Comparison of ENCODE assay signal across 14 cellular contexts in the genomic region with DNA sequence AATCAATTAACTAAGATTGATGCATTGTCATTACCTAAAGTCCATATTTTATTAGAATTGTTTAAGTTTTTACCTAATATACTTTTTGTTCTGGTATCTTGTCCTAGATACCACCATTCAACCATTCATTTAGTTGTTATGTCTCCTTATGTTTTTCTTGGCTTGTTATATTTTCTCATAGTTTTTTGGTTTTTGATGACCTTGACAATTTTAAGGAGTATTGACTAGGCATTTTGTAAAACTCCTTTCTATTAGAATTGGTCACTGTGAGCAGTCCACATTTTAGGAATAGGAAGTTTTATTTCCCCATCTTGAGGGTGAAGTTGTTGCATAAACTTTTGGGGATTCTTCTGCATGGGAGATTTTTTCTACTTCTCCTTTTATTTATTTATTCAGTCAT.
DNase-seq lines count a peak whose midpoint lies in the region; ATAC-seq and TF ChIP-seq lines count a peak whose summit lies in the region.
"Had no signal": no experiment of that assay in that cellular context is flagged by ENCODE, and none has a peak within 500 bp of the region (broad histone marks: within the 10 kb centered on the region; RNA-seq: fewer than 3 reads in every experiment).

No MANE protein-coding gene starts in this region.

- no TSS peak for BruUV-seq in PC-3 (replicated peaks; lab: Mats Ljungman, UMichigan)

- H3K4me2 ChIP-seq in PC-3 (ENCODE audit: low read length), result peak overlapping the region; percentile 26; the same call in 1 of the 2 replicates

- H3K9ac ChIP-seq in PC-3 (ENCODE audit: low read length), result no peak overlapping the region
- H3K9ac ChIP-seq: GM23248 had no signal

- no peaks in the 10 kb centered on the region for H3K36me3 Mint-ChIP-seq in activated CD8-positive, alpha-beta T cell treated with anti-CD3 and anti-CD28 coated beads, Interleukin-2, amount 10 ng/mL, durations not matched to agents 7 days and 5 days (ENCODE audit: low read depth)
- H3K36me3 Mint-ChIP-seq: CD4-positive, alpha-beta memory T cell had no signal

- H3K79me2 ChIP-seq in PC-3 (ENCODE audit: low read length), result no peaks in the 10 kb centered on the region

- H3F3A ChIP-seq in PC-3 (ENCODE audit: low read length, unreplicated experiment), result no peaks in the 10 kb centered on the region

- H3K9me3 Mint-ChIP-seq in activated CD8-positive, alpha-beta T cell treated with anti-CD3 and anti-CD28 coated beads, Interleukin-2, amount 10 ng/mL, durations not matched to agents 7 days and 5 days (ENCODE audit: insufficient read depth), result no peaks in the 10 kb centered on the region
- H3K9me3 Mint-ChIP-seq: CD4-positive, alpha-beta memory T cell had no signal

- no peak overlapping the region for H2AFZ ChIP-seq in PC-3 (ENCODE audit: low read length)
- H2AFZ ChIP-seq: GM23248 had no signal

- H3K4me1 Mint-ChIP-seq in activated CD8-positive, alpha-beta T cell treated with anti-CD3 and anti-CD28 coated beads, Interleukin-2, amount 10 ng/mL, durations not matched to agents 7 days and 5 days (ENCODE audit: low read depth), result peaks cover 21% of the 10 kb centered on the region
- H3K4me1 Mint-ChIP-seq: B cell had no signal

- H3K27ac ChIP-seq in PC-3 (ENCODE audit: low read length) (peak overlapping the region; percentile 53; the same call in 1 of the 2 replicates), epithelial cell of prostate (peak overlapping the region; percentile 3), dorsolateral prefrontal cortex (no peak overlapping the region), adrenal gland (no peak overlapping the region)
- H3K27ac ChIP-seq: GM23248 had no signal

- DNase-seq in AML-193 (lab: John Stamatoyannopoulos, UW), result peak; percentile 21 to 26
- DNase-seq in PC-3, result no peak
- no peak for DNase-seq in epithelial cell of prostate (ENCODE audit: low read depth, low spot score)
- DNase-seq in dorsolateral prefrontal cortex, result no peak
- DNase-seq in adrenal gland, result no peak
- DNase-seq in activated gamma-delta T cell treated with Interleukin-2 at 50 U/mL for 16 hours, result no peak
- no peak for DNase-seq in activated CD8-positive, alpha-beta T cell treated with anti-CD3 and anti-CD28 coated beads, Interleukin-2, amount 10 ng/mL, durations not matched to agents 7 days and 5 days
- DNase-seq: ACHN; C1 segment of cervical spinal cord; CD4-positive, alpha-beta memory T cell; DMS79; GM23248 had no signal

- H3K9me2 ChIP-seq in PC-3 (replicated peaks; ENCODE audit: low read length), result no peaks in the 10 kb centered on the region

- H3K9me3 ChIP-seq in PC-3 (ENCODE audit: low read length) (no peaks in the 10 kb centered on the region), adrenal gland (replicated peaks in 1 of 3) (no peaks in the 10 kb centered on the region)

- TF ChIP-seq CTCF in PC-3 (conservative IDR thresholded peaks at IDR 0.05; ENCODE audit: low read depth, low read length) (no peak), dorsolateral prefrontal cortex (IDR thresholded peaks at IDR 0.05 in 54 of 56, conservative IDR thresholded peaks at IDR 0.05 in 2 of 56; ENCODE audit: low read depth in 1 of 56, partially characterized antibody in 56 of 56) (no peak), adrenal gland (IDR thresholded peaks at IDR 0.05) (no peak)

- CTCF ChIA-PET in PC-3 (lab: Charles Lee), result interaction anchor here (1.0 kb wide), 1 partner anchor 100 kb away, joined by 6 read pairs; no protein-coding TSS in a partner anchor
- CTCF ChIA-PET in activated CD8-positive, alpha-beta T cell treated with anti-CD3 and anti-CD28 coated beads, Interleukin-2, amount 10 ng/mL, durations not matched to agents 7 days and 5 days (lab: Charles Lee), result no interaction called here

- no peak for ATAC-seq in PC-3
- no peak for ATAC-seq in activated CD8-positive, alpha-beta T cell treated with anti-CD3 and anti-CD28 coated beads, Interleukin-2, amount 10 ng/mL, durations not matched to agents 7 days and 5 days
- ATAC-seq: GM12878 had no signal

- no peak for TF ChIP-seq POLR2A in adrenal gland (IDR thresholded peaks at IDR 0.05)

- no peak overlapping the region for H3K4me3 ChIP-seq in PC-3 (ENCODE audit: low read length)
- no peak overlapping the region for H3K4me3 ChIP-seq in dorsolateral prefrontal cortex
- H3K4me3 ChIP-seq in adrenal gland, result no peak overlapping the region
- H3K4me3 ChIP-seq: GM12878, GM23248 had no signal

- intact Hi-C loops in PC-3 (cut with micrococcal nuclease), result loop anchor here (2.0 kb wide), 1 partner anchor 15 kb away; no protein-coding TSS in a partner anchor
- intact Hi-C loops in dorsolateral prefrontal cortex (cut with DNase I), result no loop called here
- intact Hi-C loops in adrenal gland (cut with DNase I), result no loop called here

- H3K4me1 ChIP-seq in PC-3 (ENCODE audit: insufficient read depth, low read length) (peaks cover 50% of the 10 kb centered on the region), adrenal gland (replicated peaks in 1 of 2) (no peaks in the 10 kb centered on the region)

- peaks cover 46% of the 10 kb centered on the region for H3K27me3 Mint-ChIP-seq in activated CD8-positive, alpha-beta T cell treated with anti-CD3 and anti-CD28 coated beads, Interleukin-2, amount 10 ng/mL, durations not matched to agents 7 days and 5 days (ENCODE audit: low read depth)
- H3K27me3 Mint-ChIP-seq: B cell had no signal

- H3K27me3 ChIP-seq in PC-3 (ENCODE audit: low read length) (no peaks in the 10 kb centered on the region), dorsolateral prefrontal cortex (peaks cover 0 to 6% (median 0%) of the 10 kb centered on the region in 45 donors), adrenal gland (no peaks in the 10 kb centered on the region)

- no peak overlapping the region for H3K27ac Mint-ChIP-seq in activated CD8-positive, alpha-beta T cell treated with anti-CD3 and anti-CD28 coated beads, Interleukin-2, amount 10 ng/mL, durations not matched to agents 7 days and 5 days
- H3K27ac Mint-ChIP-seq: B cell; CD4-positive, alpha-beta memory T cell had no signal

- H3K36me3 ChIP-seq in PC-3 (ENCODE audit: low read depth, low read length), result no peaks in the 10 kb centered on the region
- H3K36me3 ChIP-seq in adrenal gland (replicated peaks in 1 of 2), result no peaks in the 10 kb centered on the region

- H3K4me3 Mint-ChIP-seq in activated CD8-positive, alpha-beta T cell treated with anti-CD3 and anti-CD28 coated beads, Interleukin-2, amount 10 ng/mL, durations not matched to agents 7 days and 5 days, result no peak overlapping the region
- H3K4me3 Mint-ChIP-seq: B cell; CD4-positive, alpha-beta memory T cell had no signal

- H4K20me1 ChIP-seq in PC-3 (ENCODE audit: low read length), result no peaks in the 10 kb centered on the region

- POLR2A ChIA-PET in PC-3 (lab: Charles Lee; ENCODE audit: unreplicated experiment), result interaction anchor here (0.5 to 0.7 kb wide), 2 partner anchors 68 to 95 kb away, joined by 3 read pairs; no protein-coding TSS in a partner anchor
- POLR2A ChIA-PET in activated CD8-positive, alpha-beta T cell treated with anti-CD3 and anti-CD28 coated beads, Interleukin-2, amount 10 ng/mL, durations not matched to agents 7 days and 5 days (lab: Charles Lee), result no interaction called here

Comparison
In these comparisons a context has a peak if more than half of its experiments do, and no peak if none do; other contexts are left out.
1. DNase-seq: peak in AML-193 (2 of 2); none in PC-3 (single experiment), epithelial cell of prostate (single experiment), dorsolateral prefrontal cortex (0 of 10), adrenal gland (0 of 7), activated gamma-delta T cell treated with Interleukin-2 at 50 U/mL for 16 hours (single experiment) and activated CD8-positive, alpha-beta T cell treated with anti-CD3 and anti-CD28 coated beads, Interleukin-2, amount 10 ng/mL, durations not matched to agents 7 days and 5 days (single experiment).
2. H3K27ac ChIP-seq: peak in PC-3 (single experiment) and epithelial cell of prostate (single experiment); none in dorsolateral prefrontal cortex (0 of 59) and adrenal gland (0 of 5).